ENCODE assay signal across 1 cellular context in the genomic region with DNA sequence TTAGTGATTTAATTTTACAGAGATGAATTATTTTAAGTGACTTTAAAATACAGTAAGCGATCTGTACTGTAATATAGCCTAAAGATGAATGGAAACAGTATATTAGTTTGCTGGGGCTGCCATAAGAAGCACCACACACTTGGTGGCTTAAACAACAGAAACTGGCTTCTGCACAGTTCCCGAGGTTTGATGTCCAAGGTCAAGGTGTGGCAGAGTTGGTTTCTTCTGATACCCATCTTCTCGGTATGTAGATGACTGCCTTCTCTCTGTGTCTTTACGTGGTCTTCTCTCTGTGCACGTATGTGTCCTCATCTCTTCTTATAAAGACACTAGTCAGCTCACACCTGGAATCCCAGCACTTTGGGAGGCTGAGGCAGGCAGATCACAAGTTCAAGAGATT.
TF ChIP-seq lines count a peak whose summit lies in the region.

No MANE protein-coding gene starts in this region.

TF ChIP-seq in HepG2, 621 proteins besides CTCF, POLR2A, EP300 and RAD21:
- TF ChIP-seq ZNF260 (CRISPR knock-in tag; IDR thresholded peaks at IDR 0.05; ENCODE audit: borderline replicate concordance, low read depth) = no peak
- TF ChIP-seq HOXA7 (CRISPR knock-in tag; IDR thresholded peaks at IDR 0.05) = no peak
- TF ChIP-seq ZNF558 (CRISPR knock-in tag; IDR thresholded peaks at IDR 0.05; ENCODE audit: borderline replicate concordance) = no peak
- no peak for TF ChIP-seq SKI (IDR thresholded peaks at IDR 0.05; ENCODE audit: partially characterized antibody)
- no peak for TF ChIP-seq FLYWCH1 (CRISPR knock-in tag; IDR thresholded peaks at IDR 0.05)
- TF ChIP-seq, protein P1, sequence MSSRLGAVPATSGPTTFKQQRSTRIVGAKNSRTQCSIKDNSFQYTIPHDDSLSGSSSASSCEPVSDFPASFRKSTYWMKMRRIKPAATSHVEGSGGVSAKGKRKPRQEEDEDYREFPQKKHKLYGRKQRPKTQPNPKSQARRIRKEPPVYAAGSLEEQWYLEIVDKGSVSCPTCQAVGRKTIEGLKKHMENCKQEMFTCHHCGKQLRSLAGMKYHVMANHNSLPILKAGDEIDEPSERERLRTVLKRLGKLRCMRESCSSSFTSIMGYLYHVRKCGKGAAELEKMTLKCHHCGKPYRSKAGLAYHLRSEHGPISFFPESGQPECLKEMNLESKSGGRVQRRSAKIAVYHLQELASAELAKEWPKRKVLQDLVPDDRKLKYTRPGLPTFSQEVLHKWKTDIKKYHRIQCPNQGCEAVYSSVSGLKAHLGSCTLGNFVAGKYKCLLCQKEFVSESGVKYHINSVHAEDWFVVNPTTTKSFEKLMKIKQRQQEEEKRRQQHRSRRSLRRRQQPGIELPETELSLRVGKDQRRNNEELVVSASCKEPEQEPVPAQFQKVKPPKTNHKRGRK (CRISPR knock-in tag; IDR thresholded peaks at IDR 0.05) = no peak
- TF ChIP-seq, protein P2, sequence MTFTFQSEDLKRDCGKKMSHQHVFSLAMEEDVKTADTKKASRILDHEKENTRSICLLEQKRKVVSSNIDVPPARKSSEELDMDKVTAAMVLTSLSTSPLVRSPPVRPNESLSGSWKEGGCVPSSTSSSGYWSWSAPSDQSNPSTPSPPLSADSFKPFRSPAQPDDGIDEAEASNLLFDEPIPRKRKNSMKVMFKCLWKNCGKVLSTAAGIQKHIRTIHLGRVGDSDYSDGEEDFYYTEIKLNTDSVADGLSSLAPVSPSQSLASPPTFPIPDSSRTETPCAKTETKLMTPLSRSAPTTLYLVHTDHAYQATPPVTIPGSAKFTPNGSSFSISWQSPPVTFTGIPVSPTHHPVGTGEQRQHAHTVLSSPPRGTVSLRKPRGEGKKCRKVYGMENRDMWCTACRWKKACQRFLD (CRISPR knock-in tag; IDR thresholded peaks at IDR 0.05; ENCODE audit: borderline replicate concordance) = no peak
- TF ChIP-seq ZNF547 (CRISPR knock-in tag; IDR thresholded peaks at IDR 0.05) = no peak
- no peak for TF ChIP-seq MLX (CRISPR knock-in tag; IDR thresholded peaks at IDR 0.05)
- TF ChIP-seq, protein P3, sequence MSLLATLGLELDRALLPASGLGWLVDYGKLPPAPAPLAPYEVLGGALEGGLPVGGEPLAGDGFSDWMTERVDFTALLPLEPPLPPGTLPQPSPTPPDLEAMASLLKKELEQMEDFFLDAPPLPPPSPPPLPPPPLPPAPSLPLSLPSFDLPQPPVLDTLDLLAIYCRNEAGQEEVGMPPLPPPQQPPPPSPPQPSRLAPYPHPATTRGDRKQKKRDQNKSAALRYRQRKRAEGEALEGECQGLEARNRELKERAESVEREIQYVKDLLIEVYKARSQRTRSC (CRISPR knock-in tag; IDR thresholded peaks at IDR 0.05; ENCODE audit: low read depth) = no peak
- TF ChIP-seq RERE (CRISPR knock-in tag; IDR thresholded peaks at IDR 0.05; ENCODE audit: low read depth) = no peak
- TF ChIP-seq ARNT (IDR thresholded peaks at IDR 0.05) = no peak
- TF ChIP-seq NCOA5 (CRISPR knock-in tag; IDR thresholded peaks at IDR 0.05) = no peak
- TF ChIP-seq, protein P4, sequence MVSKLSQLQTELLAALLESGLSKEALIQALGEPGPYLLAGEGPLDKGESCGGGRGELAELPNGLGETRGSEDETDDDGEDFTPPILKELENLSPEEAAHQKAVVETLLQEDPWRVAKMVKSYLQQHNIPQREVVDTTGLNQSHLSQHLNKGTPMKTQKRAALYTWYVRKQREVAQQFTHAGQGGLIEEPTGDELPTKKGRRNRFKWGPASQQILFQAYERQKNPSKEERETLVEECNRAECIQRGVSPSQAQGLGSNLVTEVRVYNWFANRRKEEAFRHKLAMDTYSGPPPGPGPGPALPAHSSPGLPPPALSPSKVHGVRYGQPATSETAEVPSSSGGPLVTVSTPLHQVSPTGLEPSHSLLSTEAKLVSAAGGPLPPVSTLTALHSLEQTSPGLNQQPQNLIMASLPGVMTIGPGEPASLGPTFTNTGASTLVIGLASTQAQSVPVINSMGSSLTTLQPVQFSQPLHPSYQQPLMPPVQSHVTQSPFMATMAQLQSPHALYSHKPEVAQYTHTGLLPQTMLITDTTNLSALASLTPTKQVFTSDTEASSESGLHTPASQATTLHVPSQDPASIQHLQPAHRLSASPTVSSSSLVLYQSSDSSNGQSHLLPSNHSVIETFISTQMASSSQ (IDR thresholded peaks at IDR 0.05; ENCODE audit: low read depth) = no peak
- TF ChIP-seq, protein P4 (CRISPR knock-in tag; IDR thresholded peaks at IDR 0.05; ENCODE audit: borderline replicate concordance) = no peak
- no peak for TF ChIP-seq SNAPC2 (CRISPR knock-in tag; IDR thresholded peaks at IDR 0.05)
- TF ChIP-seq CEBPG (CRISPR knock-in tag; IDR thresholded peaks at IDR 0.05) = no peak
